Comparison of ENCODE assay signal across 8 cellular contexts in genomic region chr20:31514154-31515071, GRCh38. TPM values are rescaled to one million over a fixed set of nuclear protein-coding genes. Genes with fewer than 3 reads are reported as not detected.
DNase-seq lines count a peak whose midpoint lies in the region; ATAC-seq, FAIRE-seq and TF ChIP-seq lines count a peak whose summit lies in the region.

TSS of gene HM13 (plus strand) at chr20:31514442. CDS start at chr20:31514552, 110 bp downstream.

- H3K4me3 ChIP-seq in HUES6 (ENCODE audit: low read depth, low read length), result peak within 1 kb of the TSS; percentile 82
- H3K4me3 ChIP-seq in OCI-LY1 (ENCODE audit: low read depth, low read length, poor library complexity, severe bottlenecking), result peak within 1 kb of the TSS; percentile 87

- TF ChIP-seq CTCF in D721Med (IDR thresholded peaks at IDR 0.05; ENCODE audit: insufficient read depth, missing control alignments), result peak; percentile 67
- TF ChIP-seq CTCF in OCI-LY1 (IDR thresholded peaks at IDR 0.05; ENCODE audit: low read length), result peak; percentile 92

- peak within 1 kb of the TSS; percentile 86 for H3K4me2 ChIP-seq in OCI-LY1 (ENCODE audit: low read length)

- H3K9me2 ChIP-seq in OCI-LY1 (ENCODE audit: low read depth, low read length), result no peaks in the 10 kb centered on the region

- ATAC-seq in GM21390 (IDR thresholded peaks at IDR 0.05; ENCODE audit: unreplicated experiment), result peak; percentile 85

- H3F3A ChIP-seq in OCI-LY1 (ENCODE audit: insufficient read depth, low read length), result no peaks in the 10 kb centered on the region

- H3K27me3 ChIP-seq in HUES6 (ENCODE audit: control insufficient read depth, insufficient read depth, low read length) (no peaks in the 10 kb centered on the region), OCI-LY1 (ENCODE audit: insufficient read depth, low read length) (no peaks in the 10 kb centered on the region)

- no peak within 1 kb of the TSS for H2AFZ ChIP-seq in OCI-LY1 (ENCODE audit: low read length)

- H3K79me2 ChIP-seq in OCI-LY1 (ENCODE audit: insufficient read depth, low read length), result peaks cover 26% of the 10 kb centered on the region

- H3K36me3 ChIP-seq in HUES6 (ENCODE audit: control insufficient read depth, insufficient read depth, low read length) (peaks cover 21% of the 10 kb centered on the region), OCI-LY1 (ENCODE audit: insufficient read depth, low read length) (peaks cover 18% of the 10 kb centered on the region; the same call in 1 of the 2 replicates)

- H3K27ac ChIP-seq in HUES6 (ENCODE audit: low read depth, low read length) (peak within 1 kb of the TSS; percentile 42; the same call in 1 of the 2 replicates), OCI-LY1 (ENCODE audit: low read depth, low read length, poor library complexity, severe bottlenecking) (no peak within 1 kb of the TSS), epithelial cell of prostate (peak within 1 kb of the TSS; percentile 66)

- H3K9me3 ChIP-seq in HUES6 (ENCODE audit: control insufficient read depth, insufficient read depth, low read depth, low read length) (no peaks in the 10 kb centered on the region; the same call in 1 of the 2 replicates), OCI-LY1 (ENCODE audit: low read length) (no peaks in the 10 kb centered on the region)

- no peak for FAIRE-seq in D721Med (lab: Jason Lieb, UNC)

- H3K9ac ChIP-seq in HUES6 (ENCODE audit: low read length), result peak within 1 kb of the TSS; percentile 94
- peak within 1 kb of the TSS; percentile 85 for H3K9ac ChIP-seq in OCI-LY1 (ENCODE audit: low read length)

- H4K20me1 ChIP-seq in OCI-LY1 (ENCODE audit: insufficient read depth, low read length), result no peaks in the 10 kb centered on the region

- peak; percentile 96 for DNase-seq in D721Med (ENCODE audit: insufficient read length, low spot score)
- DNase-seq in activated T-cell treated with anti-CD3 and anti-CD28 coated beads for 24 hours (ENCODE audit: low read depth), result peak; percentile 80
- DNase-seq in epithelial cell of prostate (ENCODE audit: low read depth, low spot score), result peak; percentile 77
- peak; percentile 92 for DNase-seq in mucosa of gallbladder (ENCODE audit: low spot score)
- peak; percentile 75 to 77 for DNase-seq in stimulated activated CD8-positive, alpha-beta memory T cell treated with anti-CD3 and anti-CD28 coated beads, Interleukin-4, amount 100 ng/mL, for 4 hours (ENCODE audit: low read depth in 2 of 2, low spot score in 1 of 2)

- H3K4me1 ChIP-seq in HUES6 (ENCODE audit: control insufficient read depth, insufficient read depth, low read length) (peaks cover 22% of the 10 kb centered on the region), OCI-LY1 (ENCODE audit: insufficient read depth, low read length, severe bottlenecking) (peaks cover 27% of the 10 kb centered on the region)

RNA-seq across cellular contexts. Expression of gene HM13, which starts in this region (rescaled TPM):
- total RNA-seq in mucosa of gallbladder, result 204 TPM
